Comparison of ENCODE assay signal across 8 cellular contexts in the genomic region with DNA sequence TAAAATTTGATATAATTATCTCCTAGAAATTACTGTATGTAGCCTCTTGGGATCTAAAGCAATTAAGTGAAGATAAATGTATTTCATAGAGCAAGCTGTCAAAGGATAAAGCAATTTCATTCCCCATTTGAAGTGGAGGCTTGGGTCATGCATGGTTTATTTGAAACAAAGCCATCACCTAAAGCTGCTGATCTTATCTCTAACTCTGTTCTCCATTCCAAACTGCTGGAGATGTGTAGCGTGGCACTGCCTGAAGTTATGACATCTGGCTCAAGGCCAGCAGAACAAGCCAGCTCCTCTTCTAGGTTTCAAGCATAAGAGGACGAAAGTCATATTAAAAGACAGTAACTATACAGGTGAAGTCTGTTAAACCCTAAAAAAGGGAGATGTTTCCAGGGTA.
DNase-seq lines count a peak whose midpoint lies in the region; ATAC-seq lines count a peak whose summit lies in the region.

No MANE protein-coding gene starts in this region.

- H3K18ac ChIP-seq in mesenchymal stem cell (ENCODE audit: low read depth in 1 of 2, low read length in 2 of 2): peak overlapping the region; percentile 1 to 45

- H3K27ac Mint-ChIP-seq in T-helper 17 cell: peak overlapping the region; percentile 67

- peaks cover 14% of the 10 kb centered on the region for H3K79me1 ChIP-seq in mesenchymal stem cell (replicated peaks; ENCODE audit: low read length, poor library complexity, severe bottlenecking)

- peaks cover 3% of the 10 kb centered on the region for H3K36me3 Mint-ChIP-seq in T-helper 17 cell (ENCODE audit: low read depth)

- no peak overlapping the region for H4K91ac ChIP-seq in mesenchymal stem cell (ENCODE audit: low read length)

- H3K23ac ChIP-seq in mesenchymal stem cell (ENCODE audit: low read length in 2 of 2): no peak overlapping the region

- H3K27me3 ChIP-seq in mesenchymal stem cell (ENCODE audit: control insufficient read depth in 1 of 2, insufficient read depth in 1 of 2, low read length in 2 of 2): no peaks in the 10 kb centered on the region

- DNase-seq in EH (ENCODE audit: low read depth) (peak; percentile 77), T-helper 17 cell (no peak), mesenchymal stem cell (peak; percentile 65), NCI-H128 (lab: John Stamatoyannopoulos, UW; ENCODE audit: unreplicated experiment) (no peak), HuH-7 (ENCODE audit: low spot score) (no peak)

- H3K4me1 ChIP-seq in mesenchymal stem cell (ENCODE audit: control insufficient read depth, insufficient read depth, low read depth, low read length): peaks cover 7% of the 10 kb centered on the region

- H3K9me3 ChIP-seq in T-helper 17 cell (ENCODE audit: control insufficient read depth, low read length, poor library complexity, severe bottlenecking): no peaks in the 10 kb centered on the region
- no peaks in the 10 kb centered on the region for H3K9me3 ChIP-seq in mesenchymal stem cell (ENCODE audit: control insufficient read depth, low read length)

- H3K9ac ChIP-seq in mesenchymal stem cell (ENCODE audit: low read length): no peak overlapping the region

- H3K4me3 ChIP-seq in mesenchymal stem cell (ENCODE audit: insufficient read depth in 1 of 2, low read depth in 1 of 2, low read length in 2 of 2): no peak overlapping the region

- H3K4ac ChIP-seq in mesenchymal stem cell (ENCODE audit: low read depth in 1 of 2, low read length in 2 of 2): peak overlapping the region in 1 of 2 experiments; percentile 46

- H3K14ac ChIP-seq in mesenchymal stem cell (ENCODE audit: low read length in 2 of 2): no peak overlapping the region

- no peak overlapping the region for H2BK5ac ChIP-seq in mesenchymal stem cell (ENCODE audit: low read depth, low read length, poor library complexity, severe bottlenecking)

- peak overlapping the region; percentile 21 for H2BK120ac ChIP-seq in mesenchymal stem cell (ENCODE audit: low read depth, low read length)

- H3K27me3 Mint-ChIP-seq in T-helper 17 cell: no peaks in the 10 kb centered on the region

- no peak overlapping the region for H3K4me3 Mint-ChIP-seq in T-helper 17 cell

- H3K4me2 ChIP-seq in mesenchymal stem cell (ENCODE audit: low read length, poor library complexity, severe bottlenecking): no peak overlapping the region

- no peak overlapping the region for H2BK15ac ChIP-seq in mesenchymal stem cell (ENCODE audit: low read depth, poor library complexity, severe bottlenecking)

- H2AK5ac ChIP-seq in mesenchymal stem cell (ENCODE audit: low read length, severe bottlenecking): no peak overlapping the region

- 50% methylated on average over 1 of the region's 2 CpGs for WGBS in mesenchymal stem cell

- no peak overlapping the region for H2BK12ac ChIP-seq in mesenchymal stem cell (ENCODE audit: low read length in 2 of 2)

- peaks cover 18% of the 10 kb centered on the region for H3K4me1 Mint-ChIP-seq in T-helper 17 cell

- ATAC-seq in HG03066 (IDR thresholded peaks at IDR 0.05; ENCODE audit: low read depth, unreplicated experiment) (peak; percentile 24), T-helper 17 cell (no peak), HG03280 (IDR thresholded peaks at IDR 0.05; ENCODE audit: unreplicated experiment) (no peak)
- ATAC-seq in activated CD4-positive, CD25-positive, alpha-beta regulatory T cell treated with anti-CD3 and anti-CD28 coated beads, Interleukin-2, amount 50 U/mL, for 24 hours: no peak

- H2AFZ ChIP-seq in mesenchymal stem cell (ENCODE audit: low read depth, low read length): no peak overlapping the region

- no peak overlapping the region for H4K8ac ChIP-seq in mesenchymal stem cell (ENCODE audit: low read length)

- H3K27ac ChIP-seq in mesenchymal stem cell (ENCODE audit: low read length, poor library complexity, severe bottlenecking): peak overlapping the region; percentile 11

- H3K36me3 ChIP-seq in mesenchymal stem cell (ENCODE audit: control insufficient read depth in 1 of 2, insufficient read depth in 2 of 2, low read depth in 1 of 2, low read length in 2 of 2): peaks cover 3 to 30% of the 10 kb centered on the region in 2 experiments

Comparison
In these comparisons a context has a peak if more than half of its experiments do, and no peak if none do; other contexts are left out.
1. DNase-seq: peak in EH (single experiment) and mesenchymal stem cell (single experiment); none in T-helper 17 cell (0 of 3), NCI-H128 (single experiment) and HuH-7 (single experiment).